ENCODE assay signal across 10 cellular contexts in genomic region chr5:176530983-176531901, GRCh38. TPM values are rescaled to one million over a fixed set of nuclear protein-coding genes. Genes with fewer than 3 reads are reported as not detected.
A peak's percentile ranks its signal among the peaks of the same experiment; 100 is the strongest.
DNase-seq lines count a peak whose midpoint lies in the region; ATAC-seq and FAIRE-seq lines count a peak whose summit lies in the region.
"Had no signal": no experiment of that assay in that cellular context is flagged by ENCODE, and none has a peak within 500 bp of the region (broad histone marks: within the 10 kb centered on the region; RNA-seq: fewer than 3 reads in every experiment).

No MANE protein-coding gene starts in this region.

- peaks cover 49% of the 10 kb centered on the region for H3K36me3 ChIP-seq in BLaER1
- H3K36me3 ChIP-seq in naive thymus-derived CD4-positive, alpha-beta T cell (ENCODE audit: control insufficient read depth in 2 of 3, insufficient read depth in 3 of 3, low read length in 3 of 3): peaks cover 14 to 52% (median 15%) of the 10 kb centered on the region in 3 experiments

- DNase-seq in amygdala (lab: John Stamatoyannopoulos, UW) (peak in 55 of 56 donors; percentile 23 to 92 (median 75)), COLO829 (ENCODE audit: low spot score) (no peak), RCC 7860 (ENCODE audit: low spot score) (no peak)
- peak in 1 of 9 donors; percentile 23 for DNase-seq in naive thymus-derived CD4-positive, alpha-beta T cell

- CTCF ChIA-PET in naive thymus-derived CD4-positive, alpha-beta T cell (lab: Charles Lee): interaction anchor here (0.8 to 1.7 kb wide), 4 partner anchors 12 to 84 kb away, joined by 3 to 12 read pairs (median 4); no protein-coding TSS in a partner anchor

- ATAC-seq in naive thymus-derived CD4-positive, alpha-beta T cell: no peak
- ATAC-seq in GM18861 (IDR thresholded peaks at IDR 0.05; ENCODE audit: unreplicated experiment): no peak
- ATAC-seq in GM18502 (IDR thresholded peaks at IDR 0.05; ENCODE audit: poor library complexity, unreplicated experiment): no peak

- POLR2A ChIA-PET in naive thymus-derived CD4-positive, alpha-beta T cell (lab: Charles Lee): interaction anchor here (0.6 to 15.9 kb wide), 9 partner anchors 9 to 142 kb away, joined by 3 to 251 read pairs (median 5); partner anchors contain the start of genes CDHR2, CLTB, FAF2 and RNF44

- peak overlapping the region; percentile 99 for H3K4me2 ChIP-seq in BLaER1

- peak overlapping the region; percentile 90 for H3K27ac ChIP-seq in BLaER1
- peak overlapping the region; percentile 96 for H3K27ac ChIP-seq in naive thymus-derived CD4-positive, alpha-beta T cell (ENCODE audit: low read depth, low read length)

- H3K9me3 Mint-ChIP-seq in IgD-negative memory B cell: no peaks in the 10 kb centered on the region
- H3K9me3 Mint-ChIP-seq in naive thymus-derived CD4-positive, alpha-beta T cell: peaks cover 0 to 3% (median 0%) of the 10 kb centered on the region in 11 donors

- peaks cover 24 to 38% (median 31%) of the 10 kb centered on the region in 3 donors for H3K4me1 Mint-ChIP-seq in IgD-negative memory B cell
- H3K4me1 Mint-ChIP-seq in naive thymus-derived CD4-positive, alpha-beta T cell: peaks cover 32 to 55% (median 45%) of the 10 kb centered on the region in 7 donors

- peaks cover 89% of the 10 kb centered on the region for H3K4me1 ChIP-seq in BLaER1
- peaks cover 55 to 59% of the 10 kb centered on the region in 2 donors for H3K4me1 ChIP-seq in naive thymus-derived CD4-positive, alpha-beta T cell (ENCODE audit: control insufficient read depth in 2 of 2, insufficient read depth in 2 of 2, low read length in 2 of 2)

- peaks cover 84% of the 10 kb centered on the region for H4K20me1 ChIP-seq in BLaER1

- H3K36me3 Mint-ChIP-seq in IgD-negative memory B cell: peaks cover 2% of the 10 kb centered on the region
- H3K36me3 Mint-ChIP-seq in naive thymus-derived CD4-positive, alpha-beta T cell: peaks cover 10 to 42% (median 16%) of the 10 kb centered on the region in 5 donors

- no peaks in the 10 kb centered on the region for H3K27me3 ChIP-seq in BLaER1
- H3K27me3 ChIP-seq in naive thymus-derived CD4-positive, alpha-beta T cell (ENCODE audit: control insufficient read depth in 2 of 2, insufficient read depth in 2 of 2, low read length in 2 of 2): no peaks in the 10 kb centered on the region

- no peaks in the 10 kb centered on the region for H3K27me3 Mint-ChIP-seq in IgD-negative memory B cell
- no peaks in the 10 kb centered on the region for H3K27me3 Mint-ChIP-seq in naive thymus-derived CD4-positive, alpha-beta T cell

- FAIRE-seq in RCC 7860 (lab: Jason Lieb, UNC): no peak
- FAIRE-seq: bronchial epithelial cell had no signal

- peak overlapping the region; percentile 69 for H3K9ac ChIP-seq in BLaER1

- peak overlapping the region in 2 of 3 donors; percentile 70 to 92 for H3K27ac Mint-ChIP-seq in IgD-negative memory B cell
- H3K27ac Mint-ChIP-seq in naive thymus-derived CD4-positive, alpha-beta T cell: peak overlapping the region; percentile 79 to 97 (median 89)

- intact Hi-C loops in naive thymus-derived CD4-positive, alpha-beta T cell (cut with micrococcal nuclease): loop anchor here in 1 of 2 donors (10.0 kb wide), 2 partner anchors 774 to 876 kb away; partner anchors contain the start of genes HRH2, PRELID1 and RAB24

- H3K4me3 Mint-ChIP-seq in IgD-negative memory B cell: peak overlapping the region in 1 of 4 donors; percentile 74
- peak overlapping the region; percentile 71 to 99 (median 82) for H3K4me3 Mint-ChIP-seq in naive thymus-derived CD4-positive, alpha-beta T cell

- peak overlapping the region; percentile 54 for H3K4me3 ChIP-seq in BLaER1
- peak overlapping the region; percentile 20 for H3K4me3 ChIP-seq in naive thymus-derived CD4-positive, alpha-beta T cell (ENCODE audit: low read length)

- no peaks in the 10 kb centered on the region for H3K9me3 ChIP-seq in BLaER1
- no peaks in the 10 kb centered on the region for H3K9me3 ChIP-seq in naive thymus-derived CD4-positive, alpha-beta T cell (ENCODE audit: control insufficient read depth in 2 of 3, low read length in 3 of 3)

RNA-seq across cellular contexts. Expression of gene RNF44, which starts 6.0 kb away (rescaled TPM):
- 6.0 TPM for polyA plus RNA-seq in IgD-negative memory B cell
- 100 to 1,000 TPM; 145 to 305 (median 280) TPM for total RNA-seq in naive thymus-derived CD4-positive, alpha-beta T cell
- 1 to 10 TPM; 3.3 to 5.0 TPM for polyA plus RNA-seq in naive thymus-derived CD4-positive, alpha-beta T cell

RNA-seq across cellular contexts. Expression of gene CDHR2, which starts 17.9 kb away (rescaled TPM):
- not detected for polyA plus RNA-seq in IgD-negative memory B cell
- 1 to 10 TPM; 1.0 to 3.3 (median 2.5) TPM for total RNA-seq in naive thymus-derived CD4-positive, alpha-beta T cell
- polyA plus RNA-seq in naive thymus-derived CD4-positive, alpha-beta T cell: not detected
- total RNA-seq: renal cortical epithelial cell had no signal

Comparison
In these comparisons a context has a peak if more than half of its experiments do, and no peak if none do; other contexts are left out.
1. DNase-seq: peak in amygdala (55 of 56); none in COLO829 (single experiment) and RCC 7860 (single experiment).